ENCODE assay signal across 19 cellular contexts in genomic region chr22:41579297-41579996, GRCh38. TPM values are rescaled to one million over a fixed set of nuclear protein-coding genes. Genes with fewer than 3 reads are reported as not detected.
DNase-seq lines count a peak whose midpoint lies in the region; ATAC-seq, FAIRE-seq and TF ChIP-seq lines count a peak whose summit lies in the region.
"Had no signal": no experiment of that assay in that cellular context is flagged by ENCODE, and none has a peak within 500 bp of the region (broad histone marks: within the 10 kb centered on the region; RNA-seq: fewer than 3 reads in every experiment).

No MANE protein-coding gene starts in this region.

- H3K4me1 Mint-ChIP-seq in stimulated activated memory B cell treated with anti-CD40 and anti-IgM and Interleukin-4, amounts not matched to agents 10 μg/mL and 1 μg/mL and 100 μg/mL, for 72 hours, result peaks cover 5% of the 10 kb centered on the region

- no peak overlapping the region for H2AFZ ChIP-seq in K562 (ENCODE audit: low read depth, low read length)
- H2AFZ ChIP-seq in mammary epithelial cell (ENCODE audit: low read depth, low read length), result no peak overlapping the region
- H2AFZ ChIP-seq: GM23338 had no signal

- H3K4me3 ChIP-seq in A549, result no peak overlapping the region
- H3K4me3 ChIP-seq in AG04450 (ENCODE audit: low read depth, low read length), result no peak overlapping the region
- H3K4me3 ChIP-seq in K562, result no peak overlapping the region
- no peak overlapping the region for H3K4me3 ChIP-seq in mucosa of stomach (ENCODE audit: low read length)
- no peak overlapping the region for H3K4me3 ChIP-seq in mammary epithelial cell (replicated peaks in 1 of 3; ENCODE audit: insufficient read depth in 1 of 3, low read depth in 2 of 3, low read length in 3 of 3)
- H3K4me3 ChIP-seq: BLaER1, GM23338 had no signal

- TF ChIP-seq RAD21 in A549 (conservative IDR thresholded peaks at IDR 0.05 in 1 of 2, IDR thresholded peaks at IDR 0.05 in 1 of 2) (no peak), K562 (CRISPR knock-in tag; conservative IDR thresholded peaks at IDR 0.05 in 1 of 2, IDR thresholded peaks at IDR 0.05 in 1 of 2) (no peak)

- no peak for TF ChIP-seq CTCF in A549 (IDR thresholded peaks at IDR 0.05)
- no peak for TF ChIP-seq CTCF in AG04450 (IDR thresholded peaks at IDR 0.05; ENCODE audit: low read depth, low read length)
- no peak for TF ChIP-seq CTCF in K562 (IDR thresholded peaks at IDR 0.05 in 2 of 3, conservative IDR thresholded peaks at IDR 0.05 in 1 of 3; ENCODE audit: insufficient read depth in 2 of 3, low read depth in 1 of 3, low read length in 3 of 3)
- no peak for TF ChIP-seq CTCF in mammary epithelial cell (conservative IDR thresholded peaks at IDR 0.05 in 1 of 2, IDR thresholded peaks at IDR 0.05 in 1 of 2; ENCODE audit: extremely low read depth in 1 of 2, insufficient read depth in 1 of 2, low read depth in 1 of 2, low read length in 2 of 2)

- H3K36me3 Mint-ChIP-seq in stimulated activated memory B cell treated with anti-CD40 and anti-IgM and Interleukin-4, amounts not matched to agents 10 μg/mL and 1 μg/mL and 100 μg/mL, for 72 hours, result peaks cover 46% of the 10 kb centered on the region

- H3K4me1 ChIP-seq in A549, result no peaks in the 10 kb centered on the region
- peaks cover 0 to 30% of the 10 kb centered on the region in 2 experiments; a peak in 2 of 5 replicates for H3K4me1 ChIP-seq in K562 (replicated peaks in 1 of 2; ENCODE audit: control insufficient read depth in 2 of 2, insufficient read depth in 2 of 2, low read length in 2 of 2)
- peaks cover 17% of the 10 kb centered on the region for H3K4me1 ChIP-seq in mucosa of stomach (ENCODE audit: control insufficient read depth, insufficient read depth, low read length)
- no peaks in the 10 kb centered on the region for H3K4me1 ChIP-seq in mammary epithelial cell (ENCODE audit: insufficient read depth, low read length)
- H3K4me1 ChIP-seq: Caco-2 had no signal

- no TSS peak for BruUV-seq in K562 (replicated peaks; lab: Mats Ljungman, UMichigan)
- no TSS peak for BruUV-seq in mammary epithelial cell (replicated peaks; lab: Mats Ljungman, UMichigan)

- peaks cover 21% of the 10 kb centered on the region; the same call in 2 of the 3 replicates for H3K36me3 ChIP-seq in K562 (ENCODE audit: control insufficient read depth, insufficient read depth, low read length)
- H3K36me3 ChIP-seq in mucosa of stomach (ENCODE audit: control insufficient read depth, insufficient read depth, low read length), result peaks cover 30% of the 10 kb centered on the region
- H3K36me3 ChIP-seq in mammary epithelial cell (ENCODE audit: insufficient read depth, low read length), result peaks cover 4% of the 10 kb centered on the region

- H3K9ac ChIP-seq in K562 (ENCODE audit: insufficient read depth in 1 of 2, low read depth in 2 of 2, low read length in 2 of 2) (peak overlapping the region in 1 of 2 experiments; percentile 68; a peak in 2 of 4 replicates), mucosa of stomach (ENCODE audit: low read length) (peak overlapping the region; percentile 14), mammary epithelial cell (ENCODE audit: insufficient read depth, low read length) (no peak overlapping the region)
- H3K9ac ChIP-seq: BLaER1 had no signal

- no peaks in the 10 kb centered on the region for H3K79me2 ChIP-seq in K562 (ENCODE audit: control insufficient read depth, insufficient read depth, low read length)
- H3K79me2 ChIP-seq in mammary epithelial cell (ENCODE audit: insufficient read depth, low read length), result no peaks in the 10 kb centered on the region

- TF ChIP-seq POLR2A in A549 (IDR thresholded peaks at IDR 0.05; ENCODE audit: low read length), result no peak
- no peak for TF ChIP-seq POLR2A in K562 (conservative IDR thresholded peaks at IDR 0.05)

- no peaks in the 10 kb centered on the region for H3K27me3 ChIP-seq in AG04450 (ENCODE audit: control insufficient read depth, insufficient read depth, low read length)
- no peaks in the 10 kb centered on the region for H3K27me3 ChIP-seq in K562 (ENCODE audit: control insufficient read depth in 2 of 2, insufficient read depth in 2 of 2, low read length in 2 of 2)
- H3K27me3 ChIP-seq in mucosa of stomach (ENCODE audit: control insufficient read depth, insufficient read depth, low read length), result no peaks in the 10 kb centered on the region
- H3K27me3 ChIP-seq in mammary epithelial cell (ENCODE audit: insufficient read depth, low read length), result no peaks in the 10 kb centered on the region
- H3K27me3 ChIP-seq: BLaER1 had no signal

- POLR2A ChIA-PET in A549 (lab: Yijun Ruan, JAX), result interaction anchor here (2.4 kb wide), 1 partner anchor 10 kb away, joined by 12 read pairs; the partner anchor contains the start of gene PMM1
- POLR2A ChIA-PET in AG04450 (lab: Yijun Ruan, JAX), result interaction anchor here (0.8 to 0.9 kb wide), 2 partner anchors 10 kb away, joined by 3 read pairs; partner anchors contain the start of gene PMM1
- POLR2A ChIA-PET in K562 (lab: Yijun Ruan, JAX), result interaction anchor here (0.6 to 1.1 kb wide), 4 partner anchors 10 to 490 kb away, joined by 3 to 4 read pairs (median 3); partner anchors contain the start of gene PMM1

- no peak overlapping the region for H3K27ac ChIP-seq in A549
- H3K27ac ChIP-seq in AG04450 (ENCODE audit: low read depth, low read length), result peak overlapping the region; percentile 31
- no peak overlapping the region for H3K27ac ChIP-seq in K562 (ENCODE audit: extremely low read depth, low read depth, low read length)
- H3K27ac ChIP-seq in mammary epithelial cell (ENCODE audit: insufficient read depth, low read depth, low read length), result no peak overlapping the region
- H3K27ac ChIP-seq: BLaER1 had no signal

- no peaks in the 10 kb centered on the region; the same call in 1 of the 2 replicates for H4K20me1 ChIP-seq in K562 (replicated peaks; ENCODE audit: control insufficient read depth, insufficient read depth, low read length)
- H4K20me1 ChIP-seq in mammary epithelial cell (ENCODE audit: insufficient read depth, low read length), result no peaks in the 10 kb centered on the region
- H4K20me1 ChIP-seq: BLaER1 had no signal

- H3K27ac Mint-ChIP-seq in stimulated activated memory B cell treated with anti-CD40 and anti-IgM and Interleukin-4, amounts not matched to agents 10 μg/mL and 1 μg/mL and 100 μg/mL, for 72 hours, result no peak overlapping the region
- H3K27ac Mint-ChIP-seq: CD8-positive, alpha-beta memory T cell; GM23338; H9 had no signal

- TF ChIP-seq EP300 in A549 (IDR thresholded peaks at IDR 0.05) (no peak), K562 (IDR thresholded peaks at IDR 0.05; ENCODE audit: low read length) (no peak)

- dilution Hi-C loops in mammary epithelial cell (cut with HindIII; ENCODE audit: low sequenced_read_pairs), result no loop called here

- FAIRE-seq in A549 (lab: Jason Lieb, UNC) (no peak), K562 (lab: Jason Lieb, UNC) (no peak)
- FAIRE-seq: GM12892 had no signal

- no peaks in the 10 kb centered on the region for H3K9me3 ChIP-seq in A549
- H3K9me3 ChIP-seq in AG04450 (ENCODE audit: control insufficient read depth, insufficient read depth, low read length), result no peaks in the 10 kb centered on the region; the same call in 1 of the 2 replicates
- H3K9me3 ChIP-seq in K562 (replicated peaks; ENCODE audit: control insufficient read depth, insufficient read depth, low read depth, low read length), result no peaks in the 10 kb centered on the region
- no peaks in the 10 kb centered on the region for H3K9me3 ChIP-seq in mucosa of stomach (ENCODE audit: control insufficient read depth, low read length)
- no peaks in the 10 kb centered on the region for H3K9me3 ChIP-seq in mammary epithelial cell (replicated peaks; ENCODE audit: insufficient read depth, low read length)
- H3K9me3 ChIP-seq: BLaER1, Caco-2 had no signal

- CTCF ChIA-PET in A549 (lab: Yijun Ruan, JAX) (interaction anchor here (1.1 to 4.6 kb wide), 7 partner anchors 10 to 87 kb away, joined by 3 to 17 read pairs (median 5); partner anchors contain the start of genes PMM1 and POLR3H), AG04450 (lab: Charles Lee) (no interaction called here), K562 (lab: Yijun Ruan, JAX; ENCODE audit: low intra/inter-chr PET ratio) (no interaction called here), mammary epithelial cell (lab: Charles Lee; ENCODE audit: low non-redundant PET) (interaction anchor here (0.6 kb wide), 1 partner anchor 69 kb away, joined by 3 read pairs; no protein-coding TSS in a partner anchor)

- H3K9me1 ChIP-seq in K562 (ENCODE audit: control insufficient read depth, insufficient read depth, low read length), result no peaks in the 10 kb centered on the region

- in situ Hi-C loops in K562 (cut with MboI) (no loop called here), mammary epithelial cell (cut with MboI; ENCODE audit: low sequenced_read_pairs in 2 of 2) (no loop called here)

- no peak overlapping the region for H3K4me3 Mint-ChIP-seq in stimulated activated memory B cell treated with anti-CD40 and anti-IgM and Interleukin-4, amounts not matched to agents 10 μg/mL and 1 μg/mL and 100 μg/mL, for 72 hours
- H3K4me3 Mint-ChIP-seq: CD8-positive, alpha-beta memory T cell; GM23338; H9; IgD-negative memory B cell had no signal

- H3K4me2 ChIP-seq in A549 (no peak overlapping the region), K562 (ENCODE audit: insufficient read depth, low read length) (no peak overlapping the region), mammary epithelial cell (ENCODE audit: insufficient read depth, low read depth, low read length) (no peak overlapping the region)
- H3K4me2 ChIP-seq: BLaER1, GM23338 had no signal

- WGBS in A549 (ENCODE audit: missing lambda C conversion rate), result 92% methylated on average over 10 of the region's 12 CpGs
- WGBS in K562 (ENCODE audit: insufficient coverage, low coverage, missing lambda C conversion rate), result 89% methylated on average over 9 of the region's 12 CpGs
- 97% methylated on average over 10 of the region's 12 CpGs for WGBS in mammary epithelial cell (ENCODE audit: low coverage, missing lambda C conversion rate)

- no peak for ATAC-seq in A549
- ATAC-seq in K562, result no peak
- no peak for ATAC-seq in stimulated activated memory B cell treated with anti-CD40 and anti-IgM and Interleukin-4, amounts not matched to agents 10 μg/mL and 1 μg/mL and 100 μg/mL, for 72 hours
- no peak for ATAC-seq in HG02798 (IDR thresholded peaks at IDR 0.05; ENCODE audit: poor library complexity, unreplicated experiment)
- no peak for ATAC-seq in GM21717 (IDR thresholded peaks at IDR 0.05; ENCODE audit: unreplicated experiment)
- ATAC-seq: GM23338 had no signal

- DNase-seq in A549 (ENCODE audit: low read depth in 1 of 2, low spot score in 1 of 2) (no peak), AG04450 (ENCODE audit: low read depth, low spot score) (no peak), K562 (ENCODE audit: extremely low read depth in 1 of 4, low spot score in 3 of 4) (no peak), mammary epithelial cell (no peak)
- DNase-seq: AML-193; Caco-2; CD8-positive, alpha-beta memory T cell; DND-41; GDM1; H9 had no signal

- H3K9me3 Mint-ChIP-seq in stimulated activated memory B cell treated with anti-CD40 and anti-IgM and Interleukin-4, amounts not matched to agents 10 μg/mL and 1 μg/mL and 100 μg/mL, for 72 hours, result no peaks in the 10 kb centered on the region
- H3K9me3 Mint-ChIP-seq: CD8-positive, alpha-beta memory T cell; GM23338; H9; IgD-negative memory B cell had no signal

- intact Hi-C loops in K562 (cut with micrococcal nuclease) (no loop called here), mammary epithelial cell (cut with micrococcal nuclease) (no loop called here)

- H3K27me3 Mint-ChIP-seq in stimulated activated memory B cell treated with anti-CD40 and anti-IgM and Interleukin-4, amounts not matched to agents 10 μg/mL and 1 μg/mL and 100 μg/mL, for 72 hours, result no peaks in the 10 kb centered on the region
- H3K27me3 Mint-ChIP-seq: CD8-positive, alpha-beta memory T cell; IgD-negative memory B cell had no signal

RNA-seq across cellular contexts. Expression of gene PMM1, which starts 10.2 kb away (rescaled TPM):
- polyA plus RNA-seq in A549 (2011; rRNA removed), result 26.2 and 28.7 TPM in 2 replicates
- 35.3 and 38.7 TPM in 2 replicates for polyA plus RNA-seq in A549 (2012; cell fraction: cytosol; rRNA removed)
- polyA plus RNA-seq in A549 (2012; cell fraction: nucleus; rRNA removed), result 55.2 and 65.3 TPM in 2 replicates
- 21.3 to 25.1 TPM (median 23.5 TPM) in 3 replicates for polyA plus RNA-seq in A549 (2017; fragmentation: RNase III; extraction: RNeasy Plus Mini Kit Qiagen cat#74134 plus additional on column Dnase treatment)
- polyA minus RNA-seq in A549 (2011; rRNA and poly(A)+ RNA removed), result 16.5 and 18.0 TPM in 2 replicates
- 60.7 and 72.5 TPM in 2 replicates for polyA plus RNA-seq in AG04450 (2011; rRNA removed)
- polyA minus RNA-seq in AG04450 (2011; rRNA and poly(A)+ RNA removed), result 30.2 and 44.4 TPM in 2 replicates
- 23.5 and 53.2 TPM in 2 replicates for total RNA-seq in K562 (2011; cell fraction: chromatin; rRNA removed; ENCODE audit: low replicate concordance)
- total RNA-seq in K562 (2011; cell fraction: nucleolus; rRNA removed), result 46.5 and 48.8 TPM in 2 replicates
- 33.7 and 34.2 TPM in 2 replicates for total RNA-seq in K562 (2011; cell fraction: nucleoplasm; rRNA removed)
- 17.9 and 20.3 TPM in 2 replicates for total RNA-seq in K562 (2014; rRNA removed)
- total RNA-seq in K562 (2014; rRNA removed; fragmentation: Illumina TruSeq; extraction: Trizol), result 6.3 and 10.4 TPM in 2 replicates
- total RNA-seq in K562 (2015; rRNA removed; fragmentation: Illumina TruSeq; extraction: Trizol), result 10.2 and 11.1 TPM in 2 replicates
- 24.5 and 26.3 TPM in 2 replicates for total RNA-seq in K562 (2021)
- 20.3 and 26.2 TPM in 2 replicates for polyA plus RNA-seq in K562 (2011; rRNA removed)
- polyA plus RNA-seq in K562 (2011; cell fraction: cytosol; rRNA removed), result 31.2 and 32.2 TPM in 2 replicates
- polyA plus RNA-seq in K562 (2011; cell fraction: nucleus; rRNA removed), result 46.1 and 57.4 TPM in 2 replicates
- polyA plus RNA-seq in K562 (2012), result 22.9 and 46.0 TPM in 2 replicates
- 21.1 and 27.8 TPM in 2 replicates for polyA plus RNA-seq in K562 (2014; fragmentation: Illumina TruSeq; extraction: Trizol)
- polyA plus RNA-seq in K562 (2014; fragmentation: Nextera tagmentation; extraction: Ambion mirVana), result 10 to 100 TPM; 17.6 to 23.8 TPM
- polyA plus RNA-seq in K562 (2014; rRNA removed), result 28.8 and 31.7 TPM in 2 replicates
- polyA minus RNA-seq in K562 (2011; rRNA and poly(A)+ RNA removed), result 10.0 and 10.3 TPM in 2 replicates
- 10.3 and 11.6 TPM in 2 replicates for polyA minus RNA-seq in K562 (2011; cell fraction: cytosol; rRNA and poly(A)+ RNA removed)
- 11.8 and 15.1 TPM in 2 replicates for polyA minus RNA-seq in K562 (2011; cell fraction: nucleus; rRNA and poly(A)+ RNA removed)
- 10 to 100 TPM; 21.2 to 44.8 TPM for total RNA-seq in mammary epithelial cell
- 62.8 TPM for polyA plus RNA-seq in mammary epithelial cell
- 21.9 TPM for polyA minus RNA-seq in mammary epithelial cell

RNA-seq across cellular contexts. Expression of gene CSDC2, which starts 18.6 kb away (rescaled TPM):
- polyA plus RNA-seq in A549 (2011; rRNA removed) (0.45 and 0.54 TPM in 2 replicates), A549 (2017; fragmentation: RNase III; extraction: RNeasy Plus Mini Kit Qiagen cat#74134 plus additional on column Dnase treatment) (1.7 to 2.8 TPM (median 2.6 TPM) in 3 replicates), AG04450 (2011; rRNA removed) (12.4 and 21.2 TPM in 2 replicates), K562 (2011; rRNA removed) (not detected in 2 replicates), K562 (2014; fragmentation: Illumina TruSeq; extraction: Trizol) (not detected in 2 replicates), K562 (2014; fragmentation: Nextera tagmentation; extraction: Ambion mirVana) (not detected), K562 (2014; rRNA removed) (0.09 TPM in 1 of 2 replicates, not detected in the other), mammary epithelial cell (not detected)
- 0.62 and 0.89 TPM in 2 replicates for polyA plus RNA-seq in A549 (2012; cell fraction: cytosol; rRNA removed)
- polyA plus RNA-seq in A549 (2012; cell fraction: nucleus; rRNA removed), result 1.3 and 1.5 TPM in 2 replicates
- polyA minus RNA-seq in A549 (2011; rRNA and poly(A)+ RNA removed), result 0.17 and 0.54 TPM in 2 replicates
- polyA minus RNA-seq in AG04450 (2011; rRNA and poly(A)+ RNA removed), result 5.6 and 9.4 TPM in 2 replicates
- 0.16 TPM in 1 of 2 replicates, not detected in the other for total RNA-seq in K562 (2011; cell fraction: chromatin; rRNA removed; ENCODE audit: low replicate concordance)
- total RNA-seq in K562 (2011; cell fraction: nucleolus; rRNA removed), result 0.13 TPM in 1 of 2 replicates, not detected in the other
- not detected in 2 replicates for total RNA-seq in K562 (2011; cell fraction: nucleoplasm; rRNA removed)
- total RNA-seq in K562 (2014; rRNA removed) (not detected in 2 replicates), K562 (2014; rRNA removed; fragmentation: Illumina TruSeq; extraction: Trizol) (not detected in 2 replicates), K562 (2015; rRNA removed; fragmentation: Illumina TruSeq; extraction: Trizol) (not detected in 2 replicates), K562 (2021) (0.09 and 0.11 TPM in 2 replicates), mammary epithelial cell (1 to 10 TPM in 1 of 2 donors, under 1 TPM in 1; 0.09 to 1.0 TPM)
- 0.01 and 0.06 TPM in 2 replicates for polyA plus RNA-seq in K562 (2011; cell fraction: cytosol; rRNA removed)
- 0.08 and 0.14 TPM in 2 replicates for polyA plus RNA-seq in K562 (2011; cell fraction: nucleus; rRNA removed)
- polyA plus RNA-seq in K562 (2012), result 0.09 and 0.10 TPM in 2 replicates
- polyA minus RNA-seq in K562 (2011; rRNA and poly(A)+ RNA removed), result not detected in 2 replicates
- not detected in 2 replicates for polyA minus RNA-seq in K562 (2011; cell fraction: cytosol; rRNA and poly(A)+ RNA removed)
- polyA minus RNA-seq in K562 (2011; cell fraction: nucleus; rRNA and poly(A)+ RNA removed), result not detected in 2 replicates
- not detected for polyA minus RNA-seq in mammary epithelial cell
- total RNA-seq: CD8-positive, alpha-beta memory T cell; HT-29 had no signal
- polyA plus RNA-seq: CD8-positive, alpha-beta memory T cell; IgD-negative memory B cell had no signal

RNA-seq across cellular contexts. Expression of gene POLR3H, which starts 35.2 kb away (rescaled TPM):
- polyA plus RNA-seq in A549 (2011; rRNA removed), result 24.5 and 26.0 TPM in 2 replicates
- polyA plus RNA-seq in A549 (2012; cell fraction: cytosol; rRNA removed), result 50.6 TPM in 2 replicates
- 37.0 and 41.9 TPM in 2 replicates for polyA plus RNA-seq in A549 (2012; cell fraction: nucleus; rRNA removed)
- 26.1 to 27.7 TPM (median 27.5 TPM) in 3 replicates for polyA plus RNA-seq in A549 (2017; fragmentation: RNase III; extraction: RNeasy Plus Mini Kit Qiagen cat#74134 plus additional on column Dnase treatment)
- polyA minus RNA-seq in A549 (2011; rRNA and poly(A)+ RNA removed), result 19.9 and 33.9 TPM in 2 replicates
- 36.3 and 41.1 TPM in 2 replicates for polyA plus RNA-seq in AG04450 (2011; rRNA removed)
- polyA minus RNA-seq in AG04450 (2011; rRNA and poly(A)+ RNA removed), result 26.7 and 28.1 TPM in 2 replicates
- 27.2 and 67.1 TPM in 2 replicates for total RNA-seq in K562 (2011; cell fraction: chromatin; rRNA removed; ENCODE audit: low replicate concordance)
- 34.1 and 37.9 TPM in 2 replicates for total RNA-seq in K562 (2011; cell fraction: nucleolus; rRNA removed)
- 29.8 and 33.0 TPM in 2 replicates for total RNA-seq in K562 (2011; cell fraction: nucleoplasm; rRNA removed)
- 14.2 and 14.3 TPM in 2 replicates for total RNA-seq in K562 (2014; rRNA removed)
- 13.8 and 17.7 TPM in 2 replicates for total RNA-seq in K562 (2014; rRNA removed; fragmentation: Illumina TruSeq; extraction: Trizol)
- 21.7 and 22.2 TPM in 2 replicates for total RNA-seq in K562 (2015; rRNA removed; fragmentation: Illumina TruSeq; extraction: Trizol)
- total RNA-seq in K562 (2021), result 48.4 and 49.8 TPM in 2 replicates
- 33.8 and 33.9 TPM in 2 replicates for polyA plus RNA-seq in K562 (2011; rRNA removed)
- 46.1 and 57.0 TPM in 2 replicates for polyA plus RNA-seq in K562 (2011; cell fraction: cytosol; rRNA removed)
- polyA plus RNA-seq in K562 (2011; cell fraction: nucleus; rRNA removed), result 24.1 and 29.3 TPM in 2 replicates
- 20.2 and 42.2 TPM in 2 replicates for polyA plus RNA-seq in K562 (2012)
- 38.6 and 39.5 TPM in 2 replicates for polyA plus RNA-seq in K562 (2014; fragmentation: Illumina TruSeq; extraction: Trizol)
- 10 to 100 TPM in 1 of 2 experiments, 1 to 10 TPM in 1; 5.3 to 10.3 TPM for polyA plus RNA-seq in K562 (2014; fragmentation: Nextera tagmentation; extraction: Ambion mirVana)
- polyA plus RNA-seq in K562 (2014; rRNA removed), result 32.5 and 33.8 TPM in 2 replicates
- polyA minus RNA-seq in K562 (2011; rRNA and poly(A)+ RNA removed), result 30.2 and 42.0 TPM in 2 replicates
- polyA minus RNA-seq in K562 (2011; cell fraction: cytosol; rRNA and poly(A)+ RNA removed), result 12.9 and 14.1 TPM in 2 replicates
- 14.0 and 14.7 TPM in 2 replicates for polyA minus RNA-seq in K562 (2011; cell fraction: nucleus; rRNA and poly(A)+ RNA removed)
- 10 to 100 TPM; 17.2 to 47.0 TPM for total RNA-seq in mammary epithelial cell
- polyA plus RNA-seq in mammary epithelial cell, result 57.3 TPM
- polyA minus RNA-seq in mammary epithelial cell, result 72.2 TPM

RNA-seq across cellular contexts. Expression of gene DESI1, which starts 41.4 kb away (rescaled TPM):
- polyA plus RNA-seq in A549 (2011; rRNA removed) (19.4 and 22.7 TPM in 2 replicates), A549 (2017; fragmentation: RNase III; extraction: RNeasy Plus Mini Kit Qiagen cat#74134 plus additional on column Dnase treatment) (13.9 to 17.1 TPM (median 14.9 TPM) in 3 replicates), AG04450 (2011; rRNA removed) (22.3 and 23.8 TPM in 2 replicates), K562 (2011; rRNA removed) (38.7 and 40.1 TPM in 2 replicates), K562 (2014; fragmentation: Illumina TruSeq; extraction: Trizol) (42.3 and 45.9 TPM in 2 replicates), K562 (2014; fragmentation: Nextera tagmentation; extraction: Ambion mirVana) (1 to 10 TPM; 7.2 to 7.8 TPM), K562 (2014; rRNA removed) (29.3 and 29.4 TPM in 2 replicates), mammary epithelial cell (38.1 TPM)
- 10.0 and 14.7 TPM in 2 replicates for polyA plus RNA-seq in A549 (2012; cell fraction: cytosol; rRNA removed)
- polyA plus RNA-seq in A549 (2012; cell fraction: nucleus; rRNA removed), result 16.4 and 20.8 TPM in 2 replicates
- 24.7 and 24.9 TPM in 2 replicates for polyA minus RNA-seq in A549 (2011; rRNA and poly(A)+ RNA removed)
- 22.8 and 28.2 TPM in 2 replicates for polyA minus RNA-seq in AG04450 (2011; rRNA and poly(A)+ RNA removed)
- 80.8 and 138 TPM in 2 replicates for total RNA-seq in K562 (2011; cell fraction: chromatin; rRNA removed; ENCODE audit: low replicate concordance)
- total RNA-seq in K562 (2011; cell fraction: nucleolus; rRNA removed), result 66.0 and 67.4 TPM in 2 replicates
- total RNA-seq in K562 (2011; cell fraction: nucleoplasm; rRNA removed), result 89.7 and 137 TPM in 2 replicates
- total RNA-seq in K562 (2014; rRNA removed) (19.7 and 30.9 TPM in 2 replicates), K562 (2014; rRNA removed; fragmentation: Illumina TruSeq; extraction: Trizol) (29.8 and 29.9 TPM in 2 replicates), K562 (2015; rRNA removed; fragmentation: Illumina TruSeq; extraction: Trizol) (27.9 and 30.7 TPM in 2 replicates), K562 (2021) (36.2 and 36.5 TPM in 2 replicates), mammary epithelial cell (10 to 100 TPM; 40.2 to 66.8 TPM)
- polyA plus RNA-seq in K562 (2011; cell fraction: cytosol; rRNA removed), result 35.9 and 47.9 TPM in 2 replicates
- 68.9 and 92.7 TPM in 2 replicates for polyA plus RNA-seq in K562 (2011; cell fraction: nucleus; rRNA removed)
- 22.7 and 24.3 TPM in 2 replicates for polyA plus RNA-seq in K562 (2012)
- 35.0 and 47.4 TPM in 2 replicates for polyA minus RNA-seq in K562 (2011; rRNA and poly(A)+ RNA removed)
- polyA minus RNA-seq in K562 (2011; cell fraction: cytosol; rRNA and poly(A)+ RNA removed), result 21.1 and 26.5 TPM in 2 replicates
- 16.2 and 21.8 TPM in 2 replicates for polyA minus RNA-seq in K562 (2011; cell fraction: nucleus; rRNA and poly(A)+ RNA removed)
- polyA minus RNA-seq in mammary epithelial cell, result 50.3 TPM

RNA-seq across cellular contexts. Expression of gene XRCC6, which starts 41.6 kb away (rescaled TPM):
- 139 and 189 TPM in 2 replicates for polyA plus RNA-seq in A549 (2011; rRNA removed)
- polyA plus RNA-seq in A549 (2012; cell fraction: cytosol; rRNA removed), result 121 and 126 TPM in 2 replicates
- 84.5 and 142 TPM in 2 replicates for polyA plus RNA-seq in A549 (2012; cell fraction: nucleus; rRNA removed)
- 556 to 624 TPM (median 577 TPM) in 3 replicates for polyA plus RNA-seq in A549 (2017; fragmentation: RNase III; extraction: RNeasy Plus Mini Kit Qiagen cat#74134 plus additional on column Dnase treatment)
- polyA minus RNA-seq in A549 (2011; rRNA and poly(A)+ RNA removed), result 119 and 140 TPM in 2 replicates
- polyA plus RNA-seq in AG04450 (2011; rRNA removed), result 149 and 196 TPM in 2 replicates
- 128 and 134 TPM in 2 replicates for polyA minus RNA-seq in AG04450 (2011; rRNA and poly(A)+ RNA removed)
- total RNA-seq in K562 (2011; cell fraction: chromatin; rRNA removed; ENCODE audit: low replicate concordance), result 36.9 and 42.4 TPM in 2 replicates
- total RNA-seq in K562 (2011; cell fraction: nucleolus; rRNA removed), result 36.5 and 41.2 TPM in 2 replicates
- 42.1 and 47.8 TPM in 2 replicates for total RNA-seq in K562 (2011; cell fraction: nucleoplasm; rRNA removed)
- 318 and 324 TPM in 2 replicates for total RNA-seq in K562 (2014; rRNA removed)
- total RNA-seq in K562 (2014; rRNA removed; fragmentation: Illumina TruSeq; extraction: Trizol), result 343 and 371 TPM in 2 replicates
- 335 and 337 TPM in 2 replicates for total RNA-seq in K562 (2015; rRNA removed; fragmentation: Illumina TruSeq; extraction: Trizol)
- 294 and 302 TPM in 2 replicates for total RNA-seq in K562 (2021)
- polyA plus RNA-seq in K562 (2011; rRNA removed), result 151 and 241 TPM in 2 replicates
- polyA plus RNA-seq in K562 (2011; cell fraction: cytosol; rRNA removed), result 101 and 133 TPM in 2 replicates
- 58.3 and 58.5 TPM in 2 replicates for polyA plus RNA-seq in K562 (2011; cell fraction: nucleus; rRNA removed)
- 238 and 407 TPM in 2 replicates for polyA plus RNA-seq in K562 (2012)
- polyA plus RNA-seq in K562 (2014; fragmentation: Illumina TruSeq; extraction: Trizol), result 359 and 381 TPM in 2 replicates
- polyA plus RNA-seq in K562 (2014; fragmentation: Nextera tagmentation; extraction: Ambion mirVana), result 100 to 1,000 TPM; 151 to 440 TPM
- 295 and 313 TPM in 2 replicates for polyA plus RNA-seq in K562 (2014; rRNA removed)
- polyA minus RNA-seq in K562 (2011; rRNA and poly(A)+ RNA removed), result 165 and 175 TPM in 2 replicates
- polyA minus RNA-seq in K562 (2011; cell fraction: cytosol; rRNA and poly(A)+ RNA removed), result 90.9 and 97.9 TPM in 2 replicates
- 10.4 and 24.2 TPM in 2 replicates for polyA minus RNA-seq in K562 (2011; cell fraction: nucleus; rRNA and poly(A)+ RNA removed)
- 100 to 1,000 TPM; 223 to 263 TPM for total RNA-seq in mammary epithelial cell
- 191 TPM for polyA plus RNA-seq in mammary epithelial cell
- 333 TPM for polyA minus RNA-seq in mammary epithelial cell

Comparison
In these comparisons a context has a peak if more than half of its experiments do, and no peak if none do; other contexts are left out.
1. CTCF ChIA-PET loops: an anchor here in A549 (1.1 to 4.6 kb wide) and mammary epithelial cell (0.6 kb wide); none called in AG04450 and K562.
2. Of the 35 proteins assayed by ChIP-seq in both K562 and A549: peak only in K562: none; only in A549: none; in both: ZFP36; in neither: 33; mixed calls (peak in some experiments, not most) for 1.